In the genomic region with DNA sequence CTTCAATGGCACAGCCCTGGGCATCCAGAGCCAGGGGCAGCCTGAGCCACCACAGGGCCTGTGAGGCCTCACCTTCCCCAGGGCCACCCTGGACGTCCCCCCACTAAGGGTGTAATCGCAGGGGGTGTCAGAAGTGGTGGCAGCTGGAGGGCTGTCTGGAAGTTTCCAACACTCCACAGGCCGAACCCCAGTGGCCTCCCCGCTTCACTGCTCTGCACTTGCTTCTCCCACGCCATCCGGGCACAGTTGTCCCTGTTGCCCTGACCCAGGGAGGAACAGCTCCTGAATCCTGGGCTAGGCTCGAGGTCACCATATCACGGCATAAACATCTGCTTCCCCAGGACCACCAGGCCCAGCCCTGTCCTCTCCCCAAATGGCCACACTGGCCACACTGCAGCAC, we compare ENCODE assay signal across 33 cellular contexts.
"Had no signal": no experiment of that assay in that cellular context is flagged by ENCODE, and none has a peak within 500 bp of the region (broad histone marks: within the 10 kb centered on the region; RNA-seq: fewer than 3 reads in every experiment).

No MANE protein-coding gene starts in this region.

- H3K9me3 ChIP-seq: ascending aorta, Peyer's patch had no signal

- H3K36me3 ChIP-seq: cardiac muscle cell, Peyer's patch had no signal

- H3K4me1 ChIP-seq: ascending aorta, Peyer's patch had no signal

- H3K27me3 ChIP-seq: ascending aorta, cardiac muscle cell, Peyer's patch had no signal

- H3K27ac Mint-ChIP-seq: activated CD4-positive, alpha-beta memory T cell treated with anti-CD3 and anti-CD28 coated beads, Interleukin-2, amount 10 ng/mL, durations not matched to agents 7 days and 5 days; activated CD8-positive, alpha-beta memory T cell treated with anti-CD3 and anti-CD28 coated beads, Interleukin-2, amount 10 ng/mL, durations not matched to agents 7 days and 5 days; activated naive CD8-positive, alpha-beta T cell treated with anti-CD3 and anti-CD28 coated beads for 36 hours had no signal

- H3K27me3 Mint-ChIP-seq: activated naive CD8-positive, alpha-beta T cell treated with anti-CD3 and anti-CD28 coated beads for 36 hours had no signal

- ATAC-seq: activated CD8-positive, alpha-beta memory T cell treated with anti-CD3 and anti-CD28 coated beads, Interleukin-2, amount 10 ng/mL, durations not matched to agents 7 days and 5 days; K562; PC-3 had no signal

- H3K27ac ChIP-seq: ascending aorta, cardiac muscle cell, Peyer's patch had no signal

- H3K4me3 ChIP-seq: ascending aorta, cardiac muscle cell, K562, Peyer's patch had no signal

- H3K4me3 Mint-ChIP-seq: activated CD4-positive, alpha-beta memory T cell treated with anti-CD3 and anti-CD28 coated beads, Interleukin-2, amount 10 ng/mL, durations not matched to agents 7 days and 5 days; activated CD8-positive, alpha-beta memory T cell treated with anti-CD3 and anti-CD28 coated beads, Interleukin-2, amount 10 ng/mL, durations not matched to agents 7 days and 5 days; activated naive CD8-positive, alpha-beta T cell treated with anti-CD3 and anti-CD28 coated beads for 36 hours had no signal

- DNase-seq: activated CD4-positive, alpha-beta memory T cell treated with anti-CD3 and anti-CD28 coated beads, Interleukin-2, amount 10 ng/mL, durations not matched to agents 7 days and 5 days; activated CD4-positive, alpha-beta T cell treated with anti-CD3 and anti-CD28 coated beads for 1 hour; activated CD4-positive, alpha-beta T cell treated with anti-CD3 and anti-CD28 coated beads for 48 hours; activated CD4-positive, CD25-positive, alpha-beta regulatory T cell; activated CD8-positive, alpha-beta memory T cell treated with anti-CD3 and anti-CD28 coated beads for 24 hours; activated CD8-positive, alpha-beta memory T cell treated with anti-CD3 and anti-CD28 coated beads, Interleukin-2, amount 10 ng/mL, durations not matched to agents 7 days and 5 days; activated CD8-positive, alpha-beta memory T cell treated with anti-CD3 and anti-CD28 coated beads, Interleukin-2, amount 50 U/mL, for 48 hours; activated effector memory CD4-positive, alpha-beta T cell treated with Interleukin-2 at 50 U/mL for 16 hours; activated naive CD4-positive, alpha-beta T cell treated with anti-CD3 and anti-CD28 coated beads, Interleukin-2, amount 50 U/mL, for 16 hours; activated naive CD8-positive, alpha-beta T cell treated with anti-CD3 and anti-CD28 coated beads for 36 hours; activated T-cell treated with anti-CD3 and anti-CD28 coated beads, Interleukin-2, amount 50 U/mL, for 48 hours; amygdala; NCI-H1105; NCI-H1417 treated with DMSO at 0.1 percent for 48 hours; NCI-H1694; NCI-H1930; NCI-H2081 treated with DMSO at 0.1 percent for 48 hours; NCI-H226; NCI-H446 treated with DMSO at 0.1 percent for 48 hours; NCI-H524; NCI-H69; NCI-H82; PC-3; Peyer's patch; RPMI8226; SIG-M5; SW 1271; T-helper 1 cell; T-helper 2 cell; T-helper 9 cell had no signal
